9 cellular contexts compared by ENCODE assay signal in genomic region chr12:45644521-45644920, GRCh38.
DNase-seq lines count a peak whose midpoint lies in the region; TF ChIP-seq lines count a peak whose summit lies in the region.
"Had no signal": no experiment of that assay in that cellular context is flagged by ENCODE, and none has a peak within 500 bp of the region (broad histone marks: within the 10 kb centered on the region; RNA-seq: fewer than 3 reads in every experiment).

No MANE protein-coding gene starts in this region.

- in situ Hi-C loops in GM13976 (cut with MboI; ENCODE audit: low sequenced_read_pairs, unreplicated experiment), result no loop called here

- no peak for TF ChIP-seq CTCF in GM13976 (IDR thresholded peaks at IDR 0.05; ENCODE audit: borderline replicate concordance, control extremely low read depth, extremely low read depth, insufficient read depth, missing control alignments)

- H3K27ac ChIP-seq in caudate nucleus (ENCODE audit: low read depth, low read length), result no peak overlapping the region
- H3K27ac ChIP-seq: cardiac muscle cell had no signal

- peak; percentile 16 for DNase-seq in A172 (ENCODE audit: low spot score)
- DNase-seq in GM13976 (ENCODE audit: low spot score), result peak; percentile 34
- peak; percentile 19 for DNase-seq in RPMI8226
- peak; percentile 72 for DNase-seq in fibroblast of peridontal ligament (ENCODE audit: extremely low read depth)
- DNase-seq in SHP77 (lab: John Stamatoyannopoulos, UW), result no peak
- DNase-seq in NCI-H446 (lab: John Stamatoyannopoulos, UW), result no peak
- DNase-seq in OCI-M2 (lab: John Stamatoyannopoulos, UW; ENCODE audit: unreplicated experiment), result no peak
- no peak for DNase-seq in caudate nucleus (lab: John Stamatoyannopoulos, UW)

Comparison
In these comparisons a context has a peak if more than half of its experiments do, and no peak if none do; other contexts are left out.
1. DNase-seq: peak in A172 (single experiment), GM13976 (single experiment), RPMI8226 (single experiment) and fibroblast of peridontal ligament (single experiment); none in SHP77 (0 of 2), NCI-H446 (0 of 2), OCI-M2 (single experiment) and caudate nucleus (0 of 61).